Comparison of ENCODE assay signal across 8 cellular contexts in genomic region chr12:57605308-57606015, GRCh38. TPM values are rescaled to one million over a fixed set of nuclear protein-coding genes. Genes with fewer than 3 reads are reported as not detected.
DNase-seq lines count a peak whose midpoint lies in the region; ATAC-seq, FAIRE-seq and TF ChIP-seq lines count a peak whose summit lies in the region.

No MANE protein-coding gene starts in this region.

- intact Hi-C loops in colonic mucosa (cut with DNase I) = no loop called here

- H3K27me3 Mint-ChIP-seq in naive thymus-derived CD8-positive, alpha-beta T cell = peaks cover 0 to 2% (median 0%) of the 10 kb centered on the region in 5 donors

- no peak for FAIRE-seq in urothelium cell line (lab: Jason Lieb, UNC)

- no peaks in the 10 kb centered on the region for H4K20me1 ChIP-seq in KMS-11 (ENCODE audit: insufficient read depth)

- H3K4me3 Mint-ChIP-seq in naive thymus-derived CD8-positive, alpha-beta T cell = peak overlapping the region; percentile 78 to 94 (median 88)

- H3K9ac ChIP-seq in KMS-11 = peak overlapping the region; percentile 93
- peak overlapping the region; percentile 51 to 72 for H3K9ac ChIP-seq in colonic mucosa (ENCODE audit: low read depth in 2 of 2, low read length in 2 of 2)

- POLR2A ChIA-PET in BJ (lab: Charles Lee) = no interaction called here
- POLR2A ChIA-PET in naive thymus-derived CD8-positive, alpha-beta T cell (lab: Charles Lee) = interaction anchor here (0.6 to 2.0 kb wide), 5 partner anchors 9 to 1310 kb away, joined by 3 to 5 read pairs (median 3); no protein-coding TSS in a partner anchor

- no peaks in the 10 kb centered on the region for H3K79me2 ChIP-seq in KMS-11 (ENCODE audit: insufficient read depth, low read depth)

- DNase-seq in BJ (ENCODE audit: low read depth) = no peak
- DNase-seq in colonic mucosa = peak; percentile 50
- no peak for DNase-seq in naive thymus-derived CD8-positive, alpha-beta T cell
- no peak for DNase-seq in urothelium cell line (ENCODE audit: low spot score)

- H3K27ac Mint-ChIP-seq in naive thymus-derived CD8-positive, alpha-beta T cell = peak overlapping the region; percentile 79 to 96 (median 91)

- peak overlapping the region; percentile 99 for H2AFZ ChIP-seq in KMS-11 (ENCODE audit: low read depth)

- H3K27me3 ChIP-seq in BJ (ENCODE audit: control insufficient read depth, insufficient read depth, low read length) (no peaks in the 10 kb centered on the region), KMS-11 (ENCODE audit: insufficient read depth, low read depth) (no peaks in the 10 kb centered on the region), colonic mucosa (no peaks in the 10 kb centered on the region)

- H3K27ac ChIP-seq in KMS-11 (peak overlapping the region; percentile 71), colonic mucosa (peak overlapping the region; percentile 61)

- H3K4me2 ChIP-seq in KMS-11 = peak overlapping the region; percentile 97

- H3K36me3 Mint-ChIP-seq in naive thymus-derived CD8-positive, alpha-beta T cell = peaks cover 0 to 29% (median 16%) of the 10 kb centered on the region in 3 donors

- peaks cover 30% of the 10 kb centered on the region for H3K4me1 ChIP-seq in KMS-11 (ENCODE audit: low read depth, poor library complexity, severe bottlenecking)
- H3K4me1 ChIP-seq in colonic mucosa = no peaks in the 10 kb centered on the region

- H3K36me3 ChIP-seq in BJ (ENCODE audit: control insufficient read depth, insufficient read depth, low read length) (peaks cover 9% of the 10 kb centered on the region), KMS-11 (ENCODE audit: insufficient read depth) (no peaks in the 10 kb centered on the region), colonic mucosa (no peaks in the 10 kb centered on the region)

- CTCF ChIA-PET in BJ (lab: Yijun Ruan, JAX) = interaction anchor here (1.0 to 4.2 kb wide), 4 partner anchors 9 to 28 kb away, joined by 4 to 21 read pairs (median 6); partner anchors contain the start of gene B4GALNT1

- peak overlapping the region; percentile 64 for H3K4me3 ChIP-seq in BJ (ENCODE audit: low read depth, low read length)
- peak overlapping the region; percentile 76 for H3K4me3 ChIP-seq in KMS-11 (IDR thresholded peaks at IDR 0.05; ENCODE audit: insufficient read depth, low read depth, low read length)
- H3K4me3 ChIP-seq in colonic mucosa = peak overlapping the region; percentile 49

- H3K9me3 ChIP-seq in colonic mucosa = no peaks in the 10 kb centered on the region

- H3K4me1 Mint-ChIP-seq in naive thymus-derived CD8-positive, alpha-beta T cell = peaks cover 21 to 48% (median 38%) of the 10 kb centered on the region in 4 donors

- ATAC-seq in naive thymus-derived CD8-positive, alpha-beta T cell = no peak
- ATAC-seq in HG02973 (IDR thresholded peaks at IDR 0.05; ENCODE audit: unreplicated experiment) = no peak
- no peak for ATAC-seq in GM19455 (IDR thresholded peaks at IDR 0.05; ENCODE audit: unreplicated experiment)
- no peak for ATAC-seq in HG02840 (IDR thresholded peaks at IDR 0.05; ENCODE audit: low FRiP score, unreplicated experiment)

- TF ChIP-seq CTCF in BJ (IDR thresholded peaks at IDR 0.05; ENCODE audit: insufficient read depth, low read depth, low read length) (no peak), KMS-11 (conservative IDR thresholded peaks at IDR 0.05; ENCODE audit: low read depth, low read length) (no peak), colonic mucosa (IDR thresholded peaks at IDR 0.05) (no peak)

- H3K9me3 Mint-ChIP-seq in naive thymus-derived CD8-positive, alpha-beta T cell = no peaks in the 10 kb centered on the region

RNA-seq across cellular contexts. Expression of gene DTX3, which starts 0.8 kb away (rescaled TPM):
- polyA plus RNA-seq in BJ (2011; rRNA removed) = 18.7 and 26.0 TPM in 2 replicates
- polyA minus RNA-seq in BJ (2011; rRNA and poly(A)+ RNA removed) = 12.2 and 18.6 TPM in 2 replicates
- 1 to 10 TPM; 3.4 to 7.4 TPM for total RNA-seq in colonic mucosa
- total RNA-seq in naive thymus-derived CD8-positive, alpha-beta T cell = 10 to 100 TPM; 36.2 to 36.3 TPM
- polyA plus RNA-seq in naive thymus-derived CD8-positive, alpha-beta T cell = 1 to 10 TPM; 4.9 to 9.4 (median 7.7) TPM

RNA-seq across cellular contexts. Expression of gene ARHGEF25, which starts 5.8 kb away (rescaled TPM):
- polyA plus RNA-seq in BJ (2011; rRNA removed) = 18.0 and 26.0 TPM in 2 replicates
- polyA minus RNA-seq in BJ (2011; rRNA and poly(A)+ RNA removed) = 8.4 and 12.2 TPM in 2 replicates
- 10 to 100 TPM in 1 of 2 donors, 1 to 10 TPM in 1; 2.4 to 12.8 TPM for total RNA-seq in colonic mucosa
- total RNA-seq in naive thymus-derived CD8-positive, alpha-beta T cell = under 1 TPM; 0.27 to 0.55 TPM
- not detected for polyA plus RNA-seq in naive thymus-derived CD8-positive, alpha-beta T cell

RNA-seq across cellular contexts. Expression of gene PIP4K2C, which starts 14.5 kb away (rescaled TPM):
- 24.3 and 30.1 TPM in 2 replicates for polyA plus RNA-seq in BJ (2011; rRNA removed)
- 10.5 and 12.3 TPM in 2 replicates for polyA minus RNA-seq in BJ (2011; rRNA and poly(A)+ RNA removed)
- total RNA-seq in colonic mucosa = 10 to 100 TPM; 43.6 to 60.2 TPM
- 10 to 100 TPM; 23.4 to 24.8 TPM for total RNA-seq in naive thymus-derived CD8-positive, alpha-beta T cell
- polyA plus RNA-seq in naive thymus-derived CD8-positive, alpha-beta T cell = 10 to 100 TPM; 10.9 to 24.6 (median 22.7) TPM

RNA-seq across cellular contexts. Expression of gene B4GALNT1, which starts 27.5 kb away (rescaled TPM):
- 1.2 and 2.7 TPM in 2 replicates for polyA plus RNA-seq in BJ (2011; rRNA removed)
- polyA minus RNA-seq in BJ (2011; rRNA and poly(A)+ RNA removed) = 0.98 and 1.6 TPM in 2 replicates
- total RNA-seq in colonic mucosa = under 1 TPM; 0.32 to 0.88 TPM
- under 1 TPM in 1 of 2 experiments, not detected in 1; 0.30 TPM for total RNA-seq in naive thymus-derived CD8-positive, alpha-beta T cell
- not detected for polyA plus RNA-seq in naive thymus-derived CD8-positive, alpha-beta T cell

RNA-seq across cellular contexts. Expression of gene KIF5A, which starts 55.6 kb away (rescaled TPM):
- polyA plus RNA-seq in BJ (2011; rRNA removed) = 0.50 and 0.64 TPM in 2 replicates
- 0.31 and 0.57 TPM in 2 replicates for polyA minus RNA-seq in BJ (2011; rRNA and poly(A)+ RNA removed)
- 1 to 10 TPM in 1 of 2 donors, under 1 TPM in 1; 0.67 to 2.1 TPM for total RNA-seq in colonic mucosa
- 1 to 10 TPM; 1.5 to 2.3 TPM for total RNA-seq in naive thymus-derived CD8-positive, alpha-beta T cell
- polyA plus RNA-seq in naive thymus-derived CD8-positive, alpha-beta T cell = under 1 TPM in 2 of 3 donors, not detected in 1; 0.17 to 0.20 TPM

Comparison
In these comparisons a context has a peak if more than half of its experiments do, and no peak if none do; other contexts are left out.
1. RNA of gene DTX3, which starts 0.8 kb away (total RNA-seq): 36.2 to 36.3 TPM in naive thymus-derived CD8-positive, alpha-beta T cell; 3.4 to 7.4 TPM in colonic mucosa; every median in the first group is over 4 times any median in the second.
2. Peak in every context shown above with its lines, with median percentiles within 50 percentile points of each other: H3K4me3 ChIP-seq.